ENCODE assay signal across 9 cellular contexts in the genomic region with DNA sequence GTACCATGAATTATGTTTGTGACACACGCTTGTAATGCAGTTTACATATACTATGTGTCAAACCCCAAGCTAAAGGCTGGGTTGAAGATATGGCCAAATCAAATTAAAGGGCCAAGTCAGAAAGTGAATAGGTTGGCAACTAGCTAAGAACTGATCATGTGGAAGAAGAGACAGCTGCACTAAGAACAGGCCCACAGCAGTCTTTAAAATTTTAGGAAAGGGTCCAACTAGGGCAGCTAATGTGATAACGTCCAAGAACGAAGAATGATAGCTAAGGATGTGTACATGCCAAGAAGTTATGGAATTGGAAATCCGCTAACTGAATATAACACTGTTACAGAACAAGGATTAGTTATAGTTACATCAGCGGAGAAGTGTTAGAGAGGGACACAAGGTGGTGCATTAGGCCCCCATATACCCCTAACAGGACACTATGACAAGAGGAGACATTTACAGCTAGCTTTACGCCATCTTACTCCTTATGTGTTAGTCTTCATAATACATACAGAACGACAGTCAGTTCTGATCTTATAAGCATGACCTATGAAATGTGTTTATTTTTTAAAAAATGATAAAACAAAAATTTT.
"Had no signal": no experiment of that assay in that cellular context is flagged by ENCODE, and none has a peak within 500 bp of the region (broad histone marks: within the 10 kb centered on the region; RNA-seq: fewer than 3 reads in every experiment).

No MANE protein-coding gene starts in this region.

- H3K9ac ChIP-seq: KMS-11 had no signal

- FAIRE-seq: H54 had no signal

- DNase-seq: GOT3, H9, HCEC 1CT, IMR-90, Karpas-422, KBM-7 had no signal

- H3K27ac ChIP-seq: HL-60, KMS-11 had no signal

- H3K4me2 ChIP-seq: KMS-11 had no signal
